Comparison of ENCODE assay signal across 9 cellular contexts in the genomic region with DNA sequence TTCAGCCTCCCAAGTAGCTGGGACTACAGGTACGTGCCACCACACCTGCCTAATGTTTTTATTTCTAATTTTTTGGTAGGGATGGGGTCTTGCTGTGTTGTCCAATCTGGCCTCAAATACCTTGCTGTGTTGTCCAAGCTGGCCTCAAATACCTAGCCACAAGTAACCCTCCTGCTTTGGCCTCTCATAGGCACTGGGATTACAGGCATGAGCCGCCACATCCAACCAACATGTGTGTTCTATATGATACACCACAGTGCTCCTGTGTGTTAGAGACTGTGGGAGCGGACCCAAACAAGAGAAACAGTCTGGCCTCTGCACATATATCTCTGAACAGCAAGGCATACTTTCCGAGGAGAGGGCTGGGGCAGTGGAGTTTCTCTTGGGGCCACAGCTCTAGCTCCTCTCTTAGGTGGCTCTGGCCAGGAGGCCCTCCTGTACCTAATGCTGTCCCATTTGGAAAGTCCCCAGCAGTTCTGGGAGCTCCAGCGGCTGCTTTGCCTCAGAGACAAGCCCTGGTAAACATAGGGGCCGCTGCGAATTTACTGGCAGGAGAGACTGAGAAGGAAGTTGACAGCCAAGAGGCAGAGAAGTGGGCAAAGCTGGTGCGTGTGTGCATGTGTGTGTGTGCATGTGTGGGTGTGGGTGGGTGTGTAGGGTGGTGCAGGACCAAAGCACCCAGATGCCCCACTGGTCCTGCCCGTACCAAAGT.
DNase-seq lines count a peak whose midpoint lies in the region; ATAC-seq and TF ChIP-seq lines count a peak whose summit lies in the region.
"Had no signal": no experiment of that assay in that cellular context is flagged by ENCODE, and none has a peak within 500 bp of the region (broad histone marks: within the 10 kb centered on the region; RNA-seq: fewer than 3 reads in every experiment).

No MANE protein-coding gene starts in this region.

- peak overlapping the region; percentile 87; the same call in 1 of the 2 replicates for H3K4me2 ChIP-seq in KMS-11

- H3K36me3 ChIP-seq in KMS-11 (ENCODE audit: insufficient read depth) (no peaks in the 10 kb centered on the region), colonic mucosa (no peaks in the 10 kb centered on the region), mucosa of stomach (ENCODE audit: control insufficient read depth, insufficient read depth, low read length) (no peaks in the 10 kb centered on the region)

- no peak for ATAC-seq in HG03354 (IDR thresholded peaks at IDR 0.05; ENCODE audit: poor library complexity, severe bottlenecking, unreplicated experiment)
- no peak for ATAC-seq in GM18907 (IDR thresholded peaks at IDR 0.05; ENCODE audit: unreplicated experiment)

- H3K27ac ChIP-seq in KMS-11 (no peak overlapping the region), colonic mucosa (peak overlapping the region; percentile 22)

- H2AFZ ChIP-seq in KMS-11 (ENCODE audit: low read depth) = peak overlapping the region; percentile 79; the same call in 1 of the 2 replicates

- peak overlapping the region; percentile 72 to 76 for H3K4me3 Mint-ChIP-seq in CD14-positive monocyte

- TF ChIP-seq CTCF in CD14-positive monocyte (IDR thresholded peaks at IDR 0.05) = no peak
- TF ChIP-seq CTCF in KMS-11 (conservative IDR thresholded peaks at IDR 0.05; ENCODE audit: low read depth, low read length) = no peak
- TF ChIP-seq CTCF in colonic mucosa (IDR thresholded peaks at IDR 0.05) = no peak

- H4K20me1 ChIP-seq in KMS-11 (ENCODE audit: insufficient read depth) = no peaks in the 10 kb centered on the region

- H3K27me3 Mint-ChIP-seq in CD14-positive monocyte (ENCODE audit: low read depth in 3 of 3) = peaks cover 15 to 30% (median 25%) of the 10 kb centered on the region in 3 donors

- H3K9me3 ChIP-seq in colonic mucosa = no peaks in the 10 kb centered on the region
- no peaks in the 10 kb centered on the region for H3K9me3 ChIP-seq in mucosa of stomach (ENCODE audit: control insufficient read depth, low read length)

- H3K27ac Mint-ChIP-seq in CD14-positive monocyte = peak overlapping the region; percentile 18 to 91 (median 74)

- H3K4me1 Mint-ChIP-seq in CD14-positive monocyte = peaks cover 37% of the 10 kb centered on the region

- no peak overlapping the region for H3K4me3 ChIP-seq in KMS-11 (IDR thresholded peaks at IDR 0.05; ENCODE audit: insufficient read depth, low read depth, low read length)
- H3K4me3 ChIP-seq in colonic mucosa = no peak overlapping the region
- H3K4me3 ChIP-seq in mucosa of stomach (ENCODE audit: low read length) = no peak overlapping the region

- H3K9ac ChIP-seq in KMS-11 (no peak overlapping the region), colonic mucosa (ENCODE audit: low read depth in 2 of 2, low read length in 2 of 2) (peak overlapping the region in 1 of 2 donors; percentile 65), mucosa of stomach (ENCODE audit: low read length) (peak overlapping the region; percentile 68)

- H3K79me2 ChIP-seq in KMS-11 (ENCODE audit: insufficient read depth, low read depth) = no peaks in the 10 kb centered on the region

- H3K9me3 Mint-ChIP-seq in CD14-positive monocyte = no peaks in the 10 kb centered on the region

- intact Hi-C loops in CD14-positive monocyte (cut with micrococcal nuclease) (no loop called here), colonic mucosa (cut with DNase I) (no loop called here)

- peaks cover 9 to 11% of the 10 kb centered on the region in 2 donors for H3K36me3 Mint-ChIP-seq in CD14-positive monocyte

- no peaks in the 10 kb centered on the region for H3K27me3 ChIP-seq in KMS-11 (ENCODE audit: insufficient read depth, low read depth)
- H3K27me3 ChIP-seq in colonic mucosa = no peaks in the 10 kb centered on the region
- no peaks in the 10 kb centered on the region for H3K27me3 ChIP-seq in mucosa of stomach (ENCODE audit: control insufficient read depth, insufficient read depth, low read length)

- H3K4me1 ChIP-seq in KMS-11 (ENCODE audit: low read depth, poor library complexity, severe bottlenecking) = peaks cover 10% of the 10 kb centered on the region
- peaks cover 20% of the 10 kb centered on the region for H3K4me1 ChIP-seq in colonic mucosa
- H3K4me1 ChIP-seq in mucosa of stomach (ENCODE audit: control insufficient read depth, insufficient read depth, low read length) = peaks cover 36% of the 10 kb centered on the region

- DNase-seq in CD14-positive monocyte (ENCODE audit: low spot score) (no peak), colonic mucosa (peak; percentile 58), NCI-H1436 treated with DMSO at 0.1 percent for 48 hours (lab: John Stamatoyannopoulos, UW) (no peak), NOMO-1 (lab: John Stamatoyannopoulos, UW; ENCODE audit: unreplicated experiment in 2 of 2) (no peak)
- DNase-seq: activated CD8-positive, alpha-beta memory T cell treated with anti-CD3 and anti-CD28 coated beads, Interleukin-2, amount 50 U/mL, for 48 hours had no signal
